27 cellular contexts compared by ENCODE assay signal in genomic region chr2:16318051-16318450, GRCh38.
DNase-seq lines count a peak whose midpoint lies in the region; ATAC-seq, FAIRE-seq and TF ChIP-seq lines count a peak whose summit lies in the region.
"Had no signal": no experiment of that assay in that cellular context is flagged by ENCODE, and none has a peak within 500 bp of the region (broad histone marks: within the 10 kb centered on the region; RNA-seq: fewer than 3 reads in every experiment).

No MANE protein-coding gene starts in this region.

- no peak for FAIRE-seq in astrocyte (lab: Jason Lieb, UNC)
- FAIRE-seq: GM12891 had no signal

- H2AFZ ChIP-seq in GM23338: no peak overlapping the region
- no peak overlapping the region for H2AFZ ChIP-seq in astrocyte (ENCODE audit: low read depth, low read length)

- H3K9me3 ChIP-seq in astrocyte (ENCODE audit: insufficient read depth, low read depth, low read length): peaks cover 3% of the 10 kb centered on the region
- no peaks in the 10 kb centered on the region for H3K9me3 ChIP-seq in mucosa of descending colon
- no peaks in the 10 kb centered on the region for H3K9me3 ChIP-seq in upper lobe of right lung
- H3K9me3 ChIP-seq: gastroesophageal sphincter, neutrophil, prostate gland, upper lobe of left lung had no signal

- no peaks in the 10 kb centered on the region for H3K9me2 ChIP-seq in GM23338 (ENCODE audit: insufficient read depth)

- H3K4me1 ChIP-seq in GM23338 (ENCODE audit: insufficient read depth) (0 out of 2 replicates have a peak, but pooled peaks cover 6% of the 10 kb centered on the region), astrocyte (ENCODE audit: insufficient read depth, low read length) (no peaks in the 10 kb centered on the region), mucosa of descending colon (ENCODE audit: low read depth) (no peaks in the 10 kb centered on the region), upper lobe of right lung (no peaks in the 10 kb centered on the region)
- H3K4me1 ChIP-seq: gastroesophageal sphincter, prostate gland, upper lobe of left lung had no signal

- no peak overlapping the region for H3K9ac ChIP-seq in astrocyte (ENCODE audit: low read length)

- H3K79me2 ChIP-seq in GM23338 (replicated peaks; ENCODE audit: insufficient read depth): no peaks in the 10 kb centered on the region
- no peaks in the 10 kb centered on the region for H3K79me2 ChIP-seq in astrocyte (ENCODE audit: insufficient read depth, low read length)

- no peaks in the 10 kb centered on the region for H3F3A ChIP-seq in GM23338 (replicated peaks; ENCODE audit: low read depth)

- H4K20me1 ChIP-seq in GM23338 (replicated peaks; ENCODE audit: insufficient read depth): no peaks in the 10 kb centered on the region
- H4K20me1 ChIP-seq in astrocyte (ENCODE audit: insufficient read depth, low read length): no peaks in the 10 kb centered on the region

- H3K36me3 ChIP-seq in GM23338 (ENCODE audit: insufficient read depth) (no peaks in the 10 kb centered on the region), astrocyte (ENCODE audit: insufficient read depth, low read length) (no peaks in the 10 kb centered on the region), mucosa of descending colon (ENCODE audit: low read depth) (no peaks in the 10 kb centered on the region), upper lobe of right lung (no peaks in the 10 kb centered on the region)
- H3K36me3 ChIP-seq: brain microvascular endothelial cell, gastroesophageal sphincter, neutrophil, prostate gland, upper lobe of left lung had no signal

- peaks cover 16% of the 10 kb centered on the region for H3K4me1 Mint-ChIP-seq in GM23338
- peaks cover 16% of the 10 kb centered on the region for H3K4me1 Mint-ChIP-seq in astrocyte (ENCODE audit: low read depth, unreplicated experiment)
- peaks cover 7% of the 10 kb centered on the region for H3K4me1 Mint-ChIP-seq in stimulated activated memory B cell treated with anti-CD40 and anti-IgM and Interleukin-4, amounts not matched to agents 10 μg/mL and 1 μg/mL and 100 μg/mL, for 72 hours
- H3K4me1 Mint-ChIP-seq: activated CD4-positive, alpha-beta T cell treated with anti-CD3 and anti-CD28 coated beads for 36 hours; activated T-helper 17 cell treated with anti-CD3 and anti-CD28 coated beads, Interleukin-2, amount 50 U/mL, for 72 hours had no signal

- H3K4me3 Mint-ChIP-seq in GM23338 (no peak overlapping the region), astrocyte (ENCODE audit: unreplicated experiment) (no peak overlapping the region)
- no peak overlapping the region for H3K4me3 Mint-ChIP-seq in stimulated activated memory B cell treated with anti-CD40 and anti-IgM and Interleukin-4, amounts not matched to agents 10 μg/mL and 1 μg/mL and 100 μg/mL, for 72 hours
- H3K4me3 Mint-ChIP-seq: activated CD4-positive, alpha-beta T cell treated with anti-CD3 and anti-CD28 coated beads for 36 hours; activated CD8-positive, alpha-beta T cell treated with anti-CD3 and anti-CD28 coated beads, Interleukin-2, amount 10 ng/mL, durations not matched to agents 7 days and 5 days; activated T-helper 17 cell treated with anti-CD3 and anti-CD28 coated beads, Interleukin-2, amount 50 U/mL, for 72 hours had no signal

- H3K27ac Mint-ChIP-seq in GM23338 (peak overlapping the region; percentile 26; the same call in 1 of the 2 replicates), astrocyte (ENCODE audit: unreplicated experiment) (peak overlapping the region; percentile 9)
- no peak overlapping the region for H3K27ac Mint-ChIP-seq in stimulated activated memory B cell treated with anti-CD40 and anti-IgM and Interleukin-4, amounts not matched to agents 10 μg/mL and 1 μg/mL and 100 μg/mL, for 72 hours
- H3K27ac Mint-ChIP-seq: activated CD4-positive, alpha-beta T cell treated with anti-CD3 and anti-CD28 coated beads for 36 hours; activated CD8-positive, alpha-beta T cell treated with anti-CD3 and anti-CD28 coated beads, Interleukin-2, amount 10 ng/mL, durations not matched to agents 7 days and 5 days; activated T-helper 17 cell treated with anti-CD3 and anti-CD28 coated beads, Interleukin-2, amount 50 U/mL, for 72 hours; IgD-negative memory B cell had no signal

- no peak overlapping the region for H3K4me3 ChIP-seq in GM23338
- no peak overlapping the region for H3K4me3 ChIP-seq in astrocyte (ENCODE audit: insufficient read depth, low read depth, low read length)
- H3K4me3 ChIP-seq in mucosa of descending colon: no peak overlapping the region
- no peak overlapping the region for H3K4me3 ChIP-seq in upper lobe of right lung
- H3K4me3 ChIP-seq: gastroesophageal sphincter, prostate gland, upper lobe of left lung had no signal

- DNase-seq in GM23338 (ENCODE audit: low spot score): no peak
- no peak for DNase-seq in astrocyte (ENCODE audit: low read depth)
- no peak for DNase-seq in mucosa of descending colon
- DNase-seq in upper lobe of right lung: no peak
- no peak for DNase-seq in HuH-7 (ENCODE audit: low spot score)
- DNase-seq: activated CD4-positive, alpha-beta T cell treated with anti-CD3 and anti-CD28 coated beads for 36 hours; activated CD8-positive, alpha-beta T cell treated with anti-CD3 and anti-CD28 coated beads, Interleukin-2, amount 10 ng/mL, durations not matched to agents 7 days and 5 days; activated naive CD4-positive, alpha-beta T cell treated with anti-CD3 and anti-CD28 coated beads, Interleukin-2, amount 50 U/mL, for 16 hours; brain microvascular endothelial cell; C1 segment of cervical spinal cord; DMS53; hippocampal formation; NCI-H1092; NCI-H1694; NCI-H2171; stimulated activated CD4-positive, alpha-beta T cell treated with anti-CD3 and anti-CD28 coated beads, Interleukin-4, amount 100 ng/mL, for 1 hour had no signal

- H3K27me3 Mint-ChIP-seq in GM23338 (ENCODE audit: insufficient read depth, low read depth, poor library complexity): peaks cover 18% of the 10 kb centered on the region
- peaks cover 23% of the 10 kb centered on the region for H3K27me3 Mint-ChIP-seq in astrocyte (ENCODE audit: low read depth, unreplicated experiment)
- peaks cover 7% of the 10 kb centered on the region for H3K27me3 Mint-ChIP-seq in stimulated activated memory B cell treated with anti-CD40 and anti-IgM and Interleukin-4, amounts not matched to agents 10 μg/mL and 1 μg/mL and 100 μg/mL, for 72 hours
- H3K27me3 Mint-ChIP-seq: activated T-helper 17 cell treated with anti-CD3 and anti-CD28 coated beads, Interleukin-2, amount 50 U/mL, for 72 hours had no signal

- no peaks in the 10 kb centered on the region for H3K27me3 ChIP-seq in GM23338 (ENCODE audit: insufficient read depth)
- no peaks in the 10 kb centered on the region for H3K27me3 ChIP-seq in astrocyte (ENCODE audit: insufficient read depth, low read length)
- H3K27me3 ChIP-seq in upper lobe of right lung: no peaks in the 10 kb centered on the region
- H3K27me3 ChIP-seq: brain microvascular endothelial cell, gastroesophageal sphincter, neutrophil, upper lobe of left lung had no signal

- TF ChIP-seq CTCF in GM23338 (conservative IDR thresholded peaks at IDR 0.05; ENCODE audit: low read depth in 2 of 2) (no peak), astrocyte (IDR thresholded peaks at IDR 0.05; ENCODE audit: insufficient read depth, low read depth, low read length) (no peak), mucosa of descending colon (IDR thresholded peaks at IDR 0.05) (no peak), upper lobe of right lung (IDR thresholded peaks at IDR 0.05) (no peak)

- H3K9me3 Mint-ChIP-seq in GM23338 (no peaks in the 10 kb centered on the region), astrocyte (ENCODE audit: unreplicated experiment) (peaks cover 3% of the 10 kb centered on the region)
- no peaks in the 10 kb centered on the region for H3K9me3 Mint-ChIP-seq in stimulated activated memory B cell treated with anti-CD40 and anti-IgM and Interleukin-4, amounts not matched to agents 10 μg/mL and 1 μg/mL and 100 μg/mL, for 72 hours
- H3K9me3 Mint-ChIP-seq: activated T-helper 17 cell treated with anti-CD3 and anti-CD28 coated beads, Interleukin-2, amount 50 U/mL, for 72 hours; IgD-negative memory B cell had no signal

- H3K27ac ChIP-seq in GM23338 (ENCODE audit: low read depth) (no peak overlapping the region), astrocyte (ENCODE audit: low read depth, low read length) (no peak overlapping the region), upper lobe of right lung (no peak overlapping the region)
- H3K27ac ChIP-seq: brain microvascular endothelial cell, gastroesophageal sphincter, neutrophil, prostate gland, upper lobe of left lung, VCaP had no signal

- H3K4me2 ChIP-seq in GM23338 (no peak overlapping the region), astrocyte (ENCODE audit: low read length) (no peak overlapping the region)

- H3K36me3 Mint-ChIP-seq in GM23338 (ENCODE audit: low read depth) (no peaks in the 10 kb centered on the region), astrocyte (ENCODE audit: low read depth, unreplicated experiment) (no peaks in the 10 kb centered on the region)
- H3K36me3 Mint-ChIP-seq in stimulated activated memory B cell treated with anti-CD40 and anti-IgM and Interleukin-4, amounts not matched to agents 10 μg/mL and 1 μg/mL and 100 μg/mL, for 72 hours: no peaks in the 10 kb centered on the region
- H3K36me3 Mint-ChIP-seq: IgD-negative memory B cell had no signal

- ATAC-seq in GM23338 (no peak), mucosa of descending colon (peak; percentile 18), upper lobe of right lung (peak; percentile 3), HG03378 (IDR thresholded peaks at IDR 0.05; ENCODE audit: unreplicated experiment) (no peak)
- ATAC-seq in stimulated activated memory B cell treated with anti-CD40 and anti-IgM and Interleukin-4, amounts not matched to agents 10 μg/mL and 1 μg/mL and 100 μg/mL, for 72 hours: no peak
- ATAC-seq: activated CD4-positive, alpha-beta T cell treated with anti-CD3 and anti-CD28 coated beads for 36 hours; activated CD8-positive, alpha-beta T cell treated with anti-CD3 and anti-CD28 coated beads, Interleukin-2, amount 10 ng/mL, durations not matched to agents 7 days and 5 days; activated T-helper 17 cell treated with anti-CD3 and anti-CD28 coated beads, Interleukin-2, amount 50 U/mL, for 72 hours; gastroesophageal sphincter; sciatic nerve had no signal

- intact Hi-C loops in mucosa of descending colon (cut with DNase I, micrococcal nuclease) (no loop called here), upper lobe of right lung (cut with DNase I) (no loop called here)

Comparison
In these comparisons a context has a peak if more than half of its experiments do, and no peak if none do; other contexts are left out.
1. ATAC-seq: peak in mucosa of descending colon (single experiment) and upper lobe of right lung (single experiment); none in GM23338 (single experiment), HG03378 (single experiment) and stimulated activated memory B cell treated with anti-CD40 and anti-IgM and Interleukin-4, amounts not matched to agents 10 μg/mL and 1 μg/mL and 100 μg/mL, for 72 hours (single experiment).